ENCODE assay signal across 1 cellular context in the genomic region with DNA sequence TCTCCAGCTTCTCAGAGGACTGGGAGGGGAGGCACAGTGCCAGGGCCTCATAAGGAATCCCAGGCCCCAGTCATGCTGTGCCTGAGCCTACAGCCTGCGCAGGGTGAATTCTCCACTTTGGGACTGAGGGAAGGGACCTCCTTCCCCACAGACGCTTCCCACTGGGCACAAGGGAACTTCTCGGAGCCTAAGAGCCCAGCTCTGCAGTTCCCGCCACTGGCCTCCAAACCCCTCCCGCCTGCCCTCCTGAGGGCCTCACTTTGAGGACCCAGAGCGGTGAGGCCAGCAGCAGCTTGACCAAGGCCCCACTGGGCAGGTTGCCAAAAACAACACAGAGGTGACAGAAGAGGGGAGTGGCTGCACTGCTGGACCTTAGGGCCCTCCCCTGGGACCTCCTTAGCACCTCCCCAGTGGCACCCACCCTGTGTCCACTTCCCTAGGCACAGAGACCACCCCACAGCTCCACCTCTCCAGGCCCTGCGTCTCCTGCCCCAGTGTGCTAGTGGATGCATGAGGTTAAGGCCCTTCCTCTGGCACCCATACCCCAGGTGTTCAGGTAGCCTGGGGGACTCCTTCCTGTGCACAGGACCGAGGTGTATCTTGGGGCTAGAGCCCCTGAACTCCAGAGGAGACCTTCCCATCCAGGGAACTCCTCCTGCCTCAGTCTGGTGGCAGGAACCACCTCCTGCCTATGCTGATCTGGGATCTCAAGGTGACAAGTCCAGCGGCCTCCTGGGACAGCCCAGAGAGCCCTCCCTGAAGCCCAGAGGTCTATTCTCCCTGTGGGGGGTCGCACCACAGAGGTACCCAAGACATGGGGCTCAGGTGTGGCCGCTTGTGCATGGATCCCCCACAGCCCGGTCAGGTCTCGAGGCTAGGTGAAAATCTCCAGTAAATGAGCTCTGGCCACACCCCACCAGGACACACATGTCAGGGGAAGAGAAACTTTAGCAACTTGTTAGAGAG.
TF ChIP-seq lines count a peak whose summit lies in the region.

No MANE protein-coding gene starts in this region.

TF ChIP-seq in K562, 482 proteins besides CTCF, POLR2A, EP300 and RAD21 (continued from another document and continues in another):
- TF ChIP-seq, protein P1, sequence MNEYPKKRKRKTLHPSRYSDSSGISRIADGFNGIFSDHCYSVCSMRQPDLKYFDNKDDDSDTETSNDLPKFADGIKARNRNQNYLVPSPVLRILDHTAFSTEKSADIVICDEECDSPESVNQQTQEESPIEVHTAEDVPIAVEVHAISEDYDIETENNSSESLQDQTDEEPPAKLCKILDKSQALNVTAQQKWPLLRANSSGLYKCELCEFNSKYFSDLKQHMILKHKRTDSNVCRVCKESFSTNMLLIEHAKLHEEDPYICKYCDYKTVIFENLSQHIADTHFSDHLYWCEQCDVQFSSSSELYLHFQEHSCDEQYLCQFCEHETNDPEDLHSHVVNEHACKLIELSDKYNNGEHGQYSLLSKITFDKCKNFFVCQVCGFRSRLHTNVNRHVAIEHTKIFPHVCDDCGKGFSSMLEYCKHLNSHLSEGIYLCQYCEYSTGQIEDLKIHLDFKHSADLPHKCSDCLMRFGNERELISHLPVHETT (CRISPR knock-in tag; conservative IDR thresholded peaks at IDR 0.05 in 1 of 2, IDR thresholded peaks at IDR 0.05 in 1 of 2), result no peak
- TF ChIP-seq ELF2 (CRISPR knock-in tag; IDR thresholded peaks at IDR 0.05) (no peak), SIRT6 (IDR thresholded peaks at IDR 0.05; ENCODE audit: low read depth, low read length) (no peak), ZNF76 (CRISPR knock-in tag; IDR thresholded peaks at IDR 0.05; ENCODE audit: borderline replicate concordance) (no peak), MED1 (CRISPR knock-in tag; IDR thresholded peaks at IDR 0.05; ENCODE audit: borderline replicate concordance) (no peak), NBN (IDR thresholded peaks at IDR 0.05; ENCODE audit: low read depth) (no peak), ZZZ3 (IDR thresholded peaks at IDR 0.05) (no peak), ARID3A (IDR thresholded peaks at IDR 0.05; ENCODE audit: borderline replicate concordance, low read depth, low read length) (no peak), NCOA6 (IDR thresholded peaks at IDR 0.05) (no peak), RBM25 (IDR thresholded peaks at IDR 0.05; ENCODE audit: low read depth, low read length, severe bottlenecking) (no peak), TFAP4 (CRISPR knock-in tag; IDR thresholded peaks at IDR 0.05; ENCODE audit: borderline replicate concordance) (peak; percentile 43; the same call in 1 of the 2 replicates), ZKSCAN3 (CRISPR knock-in tag; IDR thresholded peaks at IDR 0.05) (no peak), ZNF175 (CRISPR knock-in tag; IDR thresholded peaks at IDR 0.05; ENCODE audit: low read depth) (no peak), ATF2 (CRISPR knock-in tag; IDR thresholded peaks at IDR 0.05) (no peak), THRAP3 (IDR thresholded peaks at IDR 0.05; ENCODE audit: borderline replicate concordance) (no peak), KDM5B (IDR thresholded peaks at IDR 0.05; ENCODE audit: insufficient replicate concordance, low read depth, low read length) (peak; percentile 24), MAFF (IDR thresholded peaks at IDR 0.05; ENCODE audit: low read length) (no peak), CHD1 (IDR thresholded peaks at IDR 0.05; ENCODE audit: low read length) (no peak), YY1 (IDR thresholded peaks at IDR 0.05; ENCODE audit: borderline replicate concordance in 1 of 3, control insufficient read depth in 1 of 3, extremely low read depth in 1 of 3, insufficient read depth in 3 of 3, insufficient read length in 1 of 3, insufficient replicate concordance in 2 of 3, low read depth in 1 of 3, low read length in 2 of 3) (no peak), SMAD3 (CRISPR knock-in tag; conservative IDR thresholded peaks at IDR 0.05) (no peak), JUND (IDR thresholded peaks at IDR 0.05; ENCODE audit: borderline replicate concordance, low read depth, low read length) (0 out of 2 replicates have a peak, but pooled peaks have one; percentile 18), JUND (tag; IDR thresholded peaks at IDR 0.05; ENCODE audit: borderline replicate concordance, low read depth, low read length) (no peak; the same call in 2 of the 3 replicates), USF1 (CRISPR knock-in tag; IDR thresholded peaks at IDR 0.05) (peak; percentile 19; the same call in 1 of the 2 replicates), ZC3H4 (CRISPR knock-in tag; IDR thresholded peaks at IDR 0.05; ENCODE audit: borderline replicate concordance) (no peak), NFIC (IDR thresholded peaks at IDR 0.05) (peak; percentile 99), CCNT2 (IDR thresholded peaks at IDR 0.05; ENCODE audit: borderline replicate concordance, extremely low read depth, insufficient read length, low read depth, low read length) (no peak), MTA2 (IDR thresholded peaks at IDR 0.05; ENCODE audit: low read depth) (no peak), GATAD2B (IDR thresholded peaks at IDR 0.05; ENCODE audit: borderline replicate concordance) (no peak), HDAC2 (IDR thresholded peaks at IDR 0.05) (peak; percentile 15), ATF7 (IDR thresholded peaks at IDR 0.05) (no peak), ZNF780A (CRISPR knock-in tag; IDR thresholded peaks at IDR 0.05) (no peak), SP1 (CRISPR knock-in tag; IDR thresholded peaks at IDR 0.05) (no peak), PHF21A (IDR thresholded peaks at IDR 0.05; ENCODE audit: borderline replicate concordance, low read depth) (no peak)
- TF ChIP-seq, protein P2, sequence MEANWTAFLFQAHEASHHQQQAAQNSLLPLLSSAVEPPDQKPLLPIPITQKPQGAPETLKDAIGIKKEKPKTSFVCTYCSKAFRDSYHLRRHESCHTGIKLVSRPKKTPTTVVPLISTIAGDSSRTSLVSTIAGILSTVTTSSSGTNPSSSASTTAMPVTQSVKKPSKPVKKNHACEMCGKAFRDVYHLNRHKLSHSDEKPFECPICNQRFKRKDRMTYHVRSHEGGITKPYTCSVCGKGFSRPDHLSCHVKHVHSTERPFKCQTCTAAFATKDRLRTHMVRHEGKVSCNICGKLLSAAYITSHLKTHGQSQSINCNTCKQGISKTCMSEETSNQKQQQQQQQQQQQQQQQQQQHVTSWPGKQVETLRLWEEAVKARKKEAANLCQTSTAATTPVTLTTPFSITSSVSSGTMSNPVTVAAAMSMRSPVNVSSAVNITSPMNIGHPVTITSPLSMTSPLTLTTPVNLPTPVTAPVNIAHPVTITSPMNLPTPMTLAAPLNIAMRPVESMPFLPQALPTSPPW (CRISPR knock-in tag; IDR thresholded peaks at IDR 0.05), result peak; percentile 28; the same call in 1 of the 2 replicates
- TF ChIP-seq, protein P3, sequence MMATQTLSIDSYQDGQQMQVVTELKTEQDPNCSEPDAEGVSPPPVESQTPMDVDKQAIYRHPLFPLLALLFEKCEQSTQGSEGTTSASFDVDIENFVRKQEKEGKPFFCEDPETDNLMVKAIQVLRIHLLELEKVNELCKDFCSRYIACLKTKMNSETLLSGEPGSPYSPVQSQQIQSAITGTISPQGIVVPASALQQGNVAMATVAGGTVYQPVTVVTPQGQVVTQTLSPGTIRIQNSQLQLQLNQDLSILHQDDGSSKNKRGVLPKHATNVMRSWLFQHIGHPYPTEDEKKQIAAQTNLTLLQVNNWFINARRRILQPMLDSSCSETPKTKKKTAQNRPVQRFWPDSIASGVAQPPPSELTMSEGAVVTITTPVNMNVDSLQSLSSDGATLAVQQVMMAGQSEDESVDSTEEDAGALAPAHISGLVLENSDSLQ (IDR thresholded peaks at IDR 0.05), result no peak
- TF ChIP-seq, protein P4, sequence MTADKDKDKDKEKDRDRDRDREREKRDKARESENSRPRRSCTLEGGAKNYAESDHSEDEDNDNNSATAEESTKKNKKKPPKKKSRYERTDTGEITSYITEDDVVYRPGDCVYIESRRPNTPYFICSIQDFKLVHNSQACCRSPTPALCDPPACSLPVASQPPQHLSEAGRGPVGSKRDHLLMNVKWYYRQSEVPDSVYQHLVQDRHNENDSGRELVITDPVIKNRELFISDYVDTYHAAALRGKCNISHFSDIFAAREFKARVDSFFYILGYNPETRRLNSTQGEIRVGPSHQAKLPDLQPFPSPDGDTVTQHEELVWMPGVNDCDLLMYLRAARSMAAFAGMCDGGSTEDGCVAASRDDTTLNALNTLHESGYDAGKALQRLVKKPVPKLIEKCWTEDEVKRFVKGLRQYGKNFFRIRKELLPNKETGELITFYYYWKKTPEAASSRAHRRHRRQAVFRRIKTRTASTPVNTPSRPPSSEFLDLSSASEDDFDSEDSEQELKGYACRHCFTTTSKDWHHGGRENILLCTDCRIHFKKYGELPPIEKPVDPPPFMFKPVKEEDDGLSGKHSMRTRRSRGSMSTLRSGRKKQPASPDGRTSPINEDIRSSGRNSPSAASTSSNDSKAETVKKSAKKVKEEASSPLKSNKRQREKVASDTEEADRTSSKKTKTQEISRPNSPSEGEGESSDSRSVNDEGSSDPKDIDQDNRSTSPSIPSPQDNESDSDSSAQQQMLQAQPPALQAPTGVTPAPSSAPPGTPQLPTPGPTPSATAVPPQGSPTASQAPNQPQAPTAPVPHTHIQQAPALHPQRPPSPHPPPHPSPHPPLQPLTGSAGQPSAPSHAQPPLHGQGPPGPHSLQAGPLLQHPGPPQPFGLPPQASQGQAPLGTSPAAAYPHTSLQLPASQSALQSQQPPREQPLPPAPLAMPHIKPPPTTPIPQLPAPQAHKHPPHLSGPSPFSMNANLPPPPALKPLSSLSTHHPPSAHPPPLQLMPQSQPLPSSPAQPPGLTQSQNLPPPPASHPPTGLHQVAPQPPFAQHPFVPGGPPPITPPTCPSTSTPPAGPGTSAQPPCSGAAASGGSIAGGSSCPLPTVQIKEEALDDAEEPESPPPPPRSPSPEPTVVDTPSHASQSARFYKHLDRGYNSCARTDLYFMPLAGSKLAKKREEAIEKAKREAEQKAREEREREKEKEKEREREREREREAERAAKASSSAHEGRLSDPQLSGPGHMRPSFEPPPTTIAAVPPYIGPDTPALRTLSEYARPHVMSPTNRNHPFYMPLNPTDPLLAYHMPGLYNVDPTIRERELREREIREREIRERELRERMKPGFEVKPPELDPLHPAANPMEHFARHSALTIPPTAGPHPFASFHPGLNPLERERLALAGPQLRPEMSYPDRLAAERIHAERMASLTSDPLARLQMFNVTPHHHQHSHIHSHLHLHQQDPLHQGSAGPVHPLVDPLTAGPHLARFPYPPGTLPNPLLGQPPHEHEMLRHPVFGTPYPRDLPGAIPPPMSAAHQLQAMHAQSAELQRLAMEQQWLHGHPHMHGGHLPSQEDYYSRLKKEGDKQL (CRISPR knock-in tag; IDR thresholded peaks at IDR 0.05; ENCODE audit: borderline replicate concordance), result no peak
- TF ChIP-seq, protein P5, sequence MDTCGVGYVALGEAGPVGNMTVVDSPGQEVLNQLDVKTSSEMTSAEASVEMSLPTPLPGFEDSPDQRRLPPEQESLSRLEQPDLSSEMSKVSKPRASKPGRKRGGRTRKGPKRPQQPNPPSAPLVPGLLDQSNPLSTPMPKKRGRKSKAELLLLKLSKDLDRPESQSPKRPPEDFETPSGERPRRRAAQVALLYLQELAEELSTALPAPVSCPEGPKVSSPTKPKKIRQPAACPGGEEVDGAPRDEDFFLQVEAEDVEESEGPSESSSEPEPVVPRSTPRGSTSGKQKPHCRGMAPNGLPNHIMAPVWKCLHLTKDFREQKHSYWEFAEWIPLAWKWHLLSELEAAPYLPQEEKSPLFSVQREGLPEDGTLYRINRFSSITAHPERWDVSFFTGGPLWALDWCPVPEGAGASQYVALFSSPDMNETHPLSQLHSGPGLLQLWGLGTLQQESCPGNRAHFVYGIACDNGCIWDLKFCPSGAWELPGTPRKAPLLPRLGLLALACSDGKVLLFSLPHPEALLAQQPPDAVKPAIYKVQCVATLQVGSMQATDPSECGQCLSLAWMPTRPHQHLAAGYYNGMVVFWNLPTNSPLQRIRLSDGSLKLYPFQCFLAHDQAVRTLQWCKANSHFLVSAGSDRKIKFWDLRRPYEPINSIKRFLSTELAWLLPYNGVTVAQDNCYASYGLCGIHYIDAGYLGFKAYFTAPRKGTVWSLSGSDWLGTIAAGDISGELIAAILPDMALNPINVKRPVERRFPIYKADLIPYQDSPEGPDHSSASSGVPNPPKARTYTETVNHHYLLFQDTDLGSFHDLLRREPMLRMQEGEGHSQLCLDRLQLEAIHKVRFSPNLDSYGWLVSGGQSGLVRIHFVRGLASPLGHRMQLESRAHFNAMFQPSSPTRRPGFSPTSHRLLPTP (IDR thresholded peaks at IDR 0.05; ENCODE audit: borderline replicate concordance, extremely low read depth, insufficient read length), result no peak
